ENCODE assay signal across 9 cellular contexts in the genomic region with DNA sequence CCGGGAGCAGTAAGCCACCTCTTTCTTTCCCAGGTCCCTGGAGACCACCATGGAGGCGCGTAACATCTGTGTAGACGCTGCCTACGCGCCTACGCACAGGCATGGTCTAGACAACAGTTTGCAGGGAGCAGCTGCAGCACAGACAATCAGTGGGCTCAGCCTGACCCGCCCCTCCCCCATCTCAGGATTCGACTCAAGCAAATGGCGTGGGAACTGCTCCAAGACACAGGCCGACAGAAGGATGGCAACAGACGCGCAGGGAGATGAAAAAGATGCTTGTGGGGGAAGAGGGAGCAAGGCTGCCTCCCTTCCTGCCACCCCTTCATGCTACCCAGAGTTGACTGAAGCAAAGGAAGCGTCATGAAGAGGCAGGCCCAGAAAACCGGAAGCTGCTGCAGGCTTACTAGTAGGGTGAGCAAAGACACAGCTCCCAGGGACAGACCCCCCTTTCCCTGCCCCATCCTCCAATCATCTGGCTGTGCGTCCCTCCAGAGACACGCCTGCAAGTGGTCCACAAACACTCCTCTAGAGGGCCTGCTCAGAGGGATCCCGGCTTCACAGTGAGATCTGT. TPM values are rescaled to one million over a fixed set of nuclear protein-coding genes. Genes with fewer than 3 reads are reported as not detected.
DNase-seq lines count a peak whose midpoint lies in the region; ATAC-seq and TF ChIP-seq lines count a peak whose summit lies in the region.
"Had no signal": no experiment of that assay in that cellular context is flagged by ENCODE, and none has a peak within 500 bp of the region (broad histone marks: within the 10 kb centered on the region; RNA-seq: fewer than 3 reads in every experiment).

No MANE protein-coding gene starts in this region.

- H3K27me3 Mint-ChIP-seq in CD4-positive, CD25-positive, alpha-beta regulatory T cell = no peaks in the 10 kb centered on the region

- H3K9me3 Mint-ChIP-seq in CD4-positive, CD25-positive, alpha-beta regulatory T cell = no peaks in the 10 kb centered on the region

- no peaks in the 10 kb centered on the region for H3K27me3 ChIP-seq in CD4-positive, CD25-positive, alpha-beta regulatory T cell (ENCODE audit: control insufficient read depth, insufficient read depth, low read length)
- H3K27me3 ChIP-seq: adrenal gland had no signal

- peaks cover 4% of the 10 kb centered on the region for H3K36me3 Mint-ChIP-seq in CD4-positive, CD25-positive, alpha-beta regulatory T cell

- peak; percentile 82 to 84 for ATAC-seq in CD4-positive, CD25-positive, alpha-beta regulatory T cell (ENCODE audit: low read depth in 2 of 2)
- no peak for ATAC-seq in GM19328 (IDR thresholded peaks at IDR 0.05; ENCODE audit: unreplicated experiment)

- no peaks in the 10 kb centered on the region for H3K9me3 ChIP-seq in CD4-positive, CD25-positive, alpha-beta regulatory T cell (ENCODE audit: control insufficient read depth in 2 of 2, low read length in 2 of 2)
- H3K9me3 ChIP-seq: adrenal gland had no signal

- peaks cover 9% of the 10 kb centered on the region for H3K36me3 ChIP-seq in CD4-positive, CD25-positive, alpha-beta regulatory T cell (ENCODE audit: control insufficient read depth, insufficient read depth, low read length)

- H3K27ac ChIP-seq in CD4-positive, CD25-positive, alpha-beta regulatory T cell (ENCODE audit: insufficient read depth, low read length, poor library complexity, severe bottlenecking) = peak overlapping the region; percentile 85
- H3K27ac ChIP-seq in RWPE1 (peak overlapping the region; percentile 36), angular gyrus (ENCODE audit: low read depth, low read length) (peak overlapping the region; percentile 67)

- H3K4me3 Mint-ChIP-seq in CD4-positive, CD25-positive, alpha-beta regulatory T cell = peak overlapping the region; percentile 74 to 83 (median 78)

- DNase-seq in CD4-positive, CD25-positive, alpha-beta regulatory T cell = peak; percentile 56 to 90 (median 70)
- DNase-seq in RWPE1 (ENCODE audit: low spot score) (no peak), inferior parietal cortex (ENCODE audit: extremely low spot score) (peak; percentile 47), NCI-H1436 (lab: John Stamatoyannopoulos, UW) (no peak), NCI-H2029 treated with DMSO at 0.1 percent for 48 hours (lab: John Stamatoyannopoulos, UW) (no peak)
- peak; percentile 23 for DNase-seq in stimulated activated CD8-positive, alpha-beta memory T cell treated with anti-CD3 and anti-CD28 coated beads, Interleukin-15, amount 100 ng/mL, for 1 hour (ENCODE audit: low read depth)

- CTCF ChIA-PET in RWPE1 (lab: Yijun Ruan, JAX) = no interaction called here

- TF ChIP-seq CTCF in RWPE1 (conservative IDR thresholded peaks at IDR 0.05; ENCODE audit: low read depth) = no peak

- peaks cover 45% of the 10 kb centered on the region for H3K4me1 ChIP-seq in CD4-positive, CD25-positive, alpha-beta regulatory T cell (ENCODE audit: control insufficient read depth, insufficient read depth, low read length, poor library complexity, severe bottlenecking)

- H3K4me3 ChIP-seq in CD4-positive, CD25-positive, alpha-beta regulatory T cell (ENCODE audit: low read depth, low read length) = peak overlapping the region; percentile 14
- H3K4me3 ChIP-seq: adrenal gland had no signal

- peak overlapping the region; percentile 89 to 98 (median 94) for H3K27ac Mint-ChIP-seq in CD4-positive, CD25-positive, alpha-beta regulatory T cell

- POLR2A ChIA-PET in RWPE1 (lab: Yijun Ruan, JAX; ENCODE audit: low non-redundant PET) = no interaction called here

- peaks cover 0 to 55% (median 43%) of the 10 kb centered on the region in 4 donors for H3K4me1 Mint-ChIP-seq in CD4-positive, CD25-positive, alpha-beta regulatory T cell

RNA-seq across cellular contexts. Expression of gene STK40, which starts 19.5 kb away (rescaled TPM):
- total RNA-seq in CD4-positive, CD25-positive, alpha-beta regulatory T cell = 30.1 TPM
- polyA plus RNA-seq in CD4-positive, CD25-positive, alpha-beta regulatory T cell = 10 to 100 TPM; 27.1 to 36.4 (median 30.3) TPM

RNA-seq across cellular contexts. Expression of gene LSM10, which starts 31.5 kb away (rescaled TPM):
- total RNA-seq in CD4-positive, CD25-positive, alpha-beta regulatory T cell = 33.8 TPM
- 100 to 1,000 TPM; 142 to 153 (median 145) TPM for polyA plus RNA-seq in CD4-positive, CD25-positive, alpha-beta regulatory T cell

RNA-seq across cellular contexts. Expression of gene EVA1B, which starts 42.7 kb away (rescaled TPM):
- total RNA-seq in CD4-positive, CD25-positive, alpha-beta regulatory T cell = 12.7 TPM
- 10 to 100 TPM in 3 of 4 donors, 1 to 10 TPM in 1; 8.7 to 18.0 (median 12.9) TPM for polyA plus RNA-seq in CD4-positive, CD25-positive, alpha-beta regulatory T cell

Comparison
In these comparisons a context has a peak if more than half of its experiments do, and no peak if none do; other contexts are left out.
1. DNase-seq: peak in CD4-positive, CD25-positive, alpha-beta regulatory T cell (3 of 3), inferior parietal cortex (single experiment) and stimulated activated CD8-positive, alpha-beta memory T cell treated with anti-CD3 and anti-CD28 coated beads, Interleukin-15, amount 100 ng/mL, for 1 hour (single experiment); none in RWPE1 (single experiment), NCI-H1436 (single experiment) and NCI-H2029 treated with DMSO at 0.1 percent for 48 hours (single experiment).
2. Peak in every context shown above with its lines, with median percentiles within 50 percentile points of each other: H3K27ac ChIP-seq.